ENCODE assay signal across 17 cellular contexts in genomic region chr4:168648929-168649328, GRCh38.
DNase-seq lines count a peak whose midpoint lies in the region; FAIRE-seq and TF ChIP-seq lines count a peak whose summit lies in the region.
"Had no signal": no experiment of that assay in that cellular context is flagged by ENCODE, and none has a peak within 500 bp of the region (broad histone marks: within the 10 kb centered on the region; RNA-seq: fewer than 3 reads in every experiment).

No MANE protein-coding gene starts in this region.

- H3K4me3 Mint-ChIP-seq in nephron, result no peak overlapping the region

- CTCF ChIA-PET in GM10248 (lab: Yijun Ruan, JAX), result no interaction called here

- no peaks in the 10 kb centered on the region for H3K9me3 Mint-ChIP-seq in nephron

- peaks cover 65% of the 10 kb centered on the region for H3K4me1 Mint-ChIP-seq in nephron

- peak; percentile 57 for DNase-seq in Daoy (ENCODE audit: low read depth)
- DNase-seq in RCC 7860 (ENCODE audit: low spot score), result peak; percentile 87
- peak; percentile 83 for DNase-seq in epithelial cell of esophagus (ENCODE audit: low read depth)
- no peak for DNase-seq in GM10248 (ENCODE audit: extremely low spot score)
- DNase-seq in stimulated activated CD4-positive, alpha-beta T cell treated with anti-CD3 and anti-CD28 coated beads, Interleukin-15, amount 100 ng/mL, for 24 hours, result no peak
- DNase-seq in NCI-H1930 (lab: John Stamatoyannopoulos, UW), result no peak
- DNase-seq in H4 (ENCODE audit: low spot score), result no peak
- DNase-seq: activated CD8-positive, alpha-beta memory T cell treated with anti-CD3 and anti-CD28 coated beads for 24 hours; activated gamma-delta T cell treated with Interleukin-2 at 50 U/mL for 16 hours; central memory CD4-positive, alpha-beta T cell; NCI-H1436 treated with DMSO at 0.1 percent for 48 hours; NCI-H510A treated with DMSO at 0.1 percent for 48 hours; stimulated activated CD4-positive, alpha-beta T cell treated with anti-CD3 and anti-CD28 coated beads, Interleukin-2, amount 100 ng/mL, for 48 hours had no signal

- no peaks in the 10 kb centered on the region for H3K27me3 Mint-ChIP-seq in nephron (ENCODE audit: low read depth)

- POLR2A ChIA-PET in GM10248 (lab: Yijun Ruan, JAX), result no interaction called here

- peak; percentile 78 for FAIRE-seq in RCC 7860 (lab: Jason Lieb, UNC)
- FAIRE-seq: HepG2 had no signal

- H3K27ac Mint-ChIP-seq in nephron, result peak overlapping the region in 2 of 3 experiments; percentile 31 to 50

- TF ChIP-seq CTCF in epithelial cell of esophagus (IDR thresholded peaks at IDR 0.05; ENCODE audit: insufficient read depth, low read depth, low read length, missing control alignments) (no peak), nephron (IDR thresholded peaks at IDR 0.05; ENCODE audit: unreplicated experiment in 3 of 3) (no peak), GM10248 (IDR thresholded peaks at IDR 0.05; ENCODE audit: control extremely low read depth, extremely low read depth, low read depth, missing control alignments) (no peak)

- no peak overlapping the region for H3K4me3 ChIP-seq in epithelial cell of esophagus (ENCODE audit: low read length)
- H3K4me3 ChIP-seq: BLaER1, prostate gland had no signal

- H3K36me3 Mint-ChIP-seq in nephron (ENCODE audit: low read depth), result peaks cover 5% of the 10 kb centered on the region

Comparison
In these comparisons a context has a peak if more than half of its experiments do, and no peak if none do; other contexts are left out.
1. DNase-seq: peak in Daoy (single experiment), RCC 7860 (single experiment) and epithelial cell of esophagus (single experiment); none in GM10248 (single experiment), stimulated activated CD4-positive, alpha-beta T cell treated with anti-CD3 and anti-CD28 coated beads, Interleukin-15, amount 100 ng/mL, for 24 hours (single experiment), NCI-H1930 (0 of 2) and H4 (single experiment).